ENCODE assay signal across 16 cellular contexts in genomic region chr2:15754703-15755099, GRCh38.
DNase-seq lines count a peak whose midpoint lies in the region; ATAC-seq, FAIRE-seq and TF ChIP-seq lines count a peak whose summit lies in the region.
"Had no signal": no experiment of that assay in that cellular context is flagged by ENCODE, and none has a peak within 500 bp of the region (broad histone marks: within the 10 kb centered on the region; RNA-seq: fewer than 3 reads in every experiment).

No MANE protein-coding gene starts in this region.

- H2AK5ac ChIP-seq in trophoblast cell (ENCODE audit: low read length): peak overlapping the region; percentile 54

- peak overlapping the region; percentile 35 for H3K14ac ChIP-seq in trophoblast cell (ENCODE audit: low read length)

- H4K8ac ChIP-seq in trophoblast cell (ENCODE audit: low read depth, low read length): peak overlapping the region; percentile 8

- 73 to 75% methylated on average over 5 of the region's 5 CpGs for WGBS in heart right ventricle, 2 donors
- no CpG with 5 or more reads among the region's 5 CpGs for WGBS in trophoblast cell (ENCODE audit: extremely low coverage, insufficient coverage, insufficient read length)

- peak overlapping the region in 1 of 10 donors; percentile 37 for H3K27ac ChIP-seq in heart right ventricle
- H3K27ac ChIP-seq in coronary artery: no peak overlapping the region
- peak overlapping the region; percentile 50 for H3K27ac ChIP-seq in trophoblast cell (ENCODE audit: low read depth, low read length)
- H3K27ac ChIP-seq: BLaER1 treated with 17β-estradiol and CSF1 and Interleukin-3, amounts not matched to agents 10 nM and 100 nM; GM23248; HL-60 had no signal

- H3K4me1 ChIP-seq in heart right ventricle: peaks cover 0 to 36% (median 10%) of the 10 kb centered on the region in 9 donors
- H3K4me1 ChIP-seq in trophoblast cell (ENCODE audit: control insufficient read depth in 1 of 2, insufficient read depth in 2 of 2, low read length in 2 of 2): peaks cover 16 to 28% of the 10 kb centered on the region in 2 experiments
- H3K4me1 ChIP-seq: BLaER1 treated with 17β-estradiol and CSF1 and Interleukin-3, amounts not matched to agents 10 nM and 100 nM had no signal

- peak overlapping the region; percentile 5 for H3K18ac ChIP-seq in trophoblast cell (ENCODE audit: low read length)

- peak; percentile 21 for FAIRE-seq in endometrium (lab: Jason Lieb, UNC)
- FAIRE-seq: H54 had no signal

- H2BK12ac ChIP-seq in trophoblast cell (ENCODE audit: low read length): peak overlapping the region; percentile 51

- H4K91ac ChIP-seq in trophoblast cell (ENCODE audit: low read depth, low read length): peak overlapping the region; percentile 68

- H3K4me2 ChIP-seq in trophoblast cell (ENCODE audit: low read length): no peak overlapping the region
- H3K4me2 ChIP-seq: BLaER1 treated with 17β-estradiol and CSF1 and Interleukin-3, amounts not matched to agents 10 nM and 100 nM had no signal

- no peak overlapping the region for H3K9ac ChIP-seq in trophoblast cell (ENCODE audit: low read length)
- H3K9ac ChIP-seq: BLaER1 treated with 17β-estradiol and CSF1 and Interleukin-3, amounts not matched to agents 10 nM and 100 nM; GM23248 had no signal

- H3K9me3 ChIP-seq in heart right ventricle (peaks cover 0 to 10% (median 0%) of the 10 kb centered on the region in 11 donors), trophoblast cell (ENCODE audit: insufficient read depth, low read depth, low read length) (peaks cover 3% of the 10 kb centered on the region)

- H3K27me3 ChIP-seq in heart right ventricle: no peaks in the 10 kb centered on the region
- no peaks in the 10 kb centered on the region for H3K27me3 ChIP-seq in trophoblast cell (ENCODE audit: insufficient read depth, low read length)
- H3K27me3 ChIP-seq: BLaER1 treated with 17β-estradiol and CSF1 and Interleukin-3, amounts not matched to agents 10 nM and 100 nM had no signal

- H2BK5ac ChIP-seq in trophoblast cell (ENCODE audit: low read depth, low read length, poor library complexity): peak overlapping the region; percentile 43

- peak overlapping the region; percentile 44 for H2AFZ ChIP-seq in trophoblast cell (ENCODE audit: insufficient read depth, low read length, poor library complexity)
- H2AFZ ChIP-seq: GM23248 had no signal

- H2BK120ac ChIP-seq in trophoblast cell (ENCODE audit: insufficient read depth, low read length, poor library complexity): peak overlapping the region; percentile 85

- H3K4ac ChIP-seq in trophoblast cell (ENCODE audit: low read depth, low read length): peak overlapping the region; percentile 1

- intact Hi-C loops in heart right ventricle (cut with DNase I): no loop called here
- intact Hi-C loops in left cardiac atrium (cut with DNase I): no loop called here

- DNase-seq in heart right ventricle: no peak
- no peak for DNase-seq in left cardiac atrium
- peak; percentile 14 for DNase-seq in coronary artery (ENCODE audit: low spot score)
- DNase-seq in trophoblast cell: no peak
- no peak for DNase-seq in NCI-H748 (lab: John Stamatoyannopoulos, UW; ENCODE audit: unreplicated experiment)
- no peak for DNase-seq in activated naive CD4-positive, alpha-beta T cell treated with anti-CD3 and anti-CD28 coated beads, Interleukin-2, amount 50 U/mL, for 72 hours (ENCODE audit: low spot score in 2 of 2)
- no peak for DNase-seq in activated T-cell treated with anti-CD3 and anti-CD28 coated beads, Interleukin-2, amount 50 U/mL, for 72 hours
- DNase-seq: ACHN; Calu3; CD4-positive, CD25-positive, alpha-beta regulatory T cell; DMS 273 treated with DMSO at 0.1 percent for 48 hours; GM23248 had no signal

- no peak overlapping the region for H3K27ac Mint-ChIP-seq in activated naive CD4-positive, alpha-beta T cell treated with anti-CD3 and anti-CD28 coated beads, Interleukin-2, amount 50 U/mL, for 72 hours
- no peak overlapping the region for H3K27ac Mint-ChIP-seq in activated T-cell treated with anti-CD3 and anti-CD28 coated beads, Interleukin-2, amount 50 U/mL, for 72 hours
- H3K27ac Mint-ChIP-seq: CD4-positive, CD25-positive, alpha-beta regulatory T cell had no signal

- H3K79me2 ChIP-seq in trophoblast cell (ENCODE audit: control insufficient read depth, insufficient read depth, low read length, poor library complexity): peaks cover 5% of the 10 kb centered on the region

- H3K4me3 ChIP-seq in heart right ventricle: no peak overlapping the region
- H3K4me3 ChIP-seq in coronary artery: no peak overlapping the region
- H3K4me3 ChIP-seq in trophoblast cell (ENCODE audit: low read depth, low read length): no peak overlapping the region
- H3K4me3 ChIP-seq: BLaER1 treated with 17β-estradiol and CSF1 and Interleukin-3, amounts not matched to agents 10 nM and 100 nM; GM23248 had no signal

- no peaks in the 10 kb centered on the region for H3K4me1 Mint-ChIP-seq in activated T-cell treated with anti-CD3 and anti-CD28 coated beads, Interleukin-2, amount 50 U/mL, for 72 hours (ENCODE audit: low read depth)
- H3K4me1 Mint-ChIP-seq: CD4-positive, CD25-positive, alpha-beta regulatory T cell had no signal

- H3K79me1 ChIP-seq in trophoblast cell (ENCODE audit: low read length): peaks cover 31% of the 10 kb centered on the region

- TF ChIP-seq CTCF in heart right ventricle (IDR thresholded peaks at IDR 0.05) (no peak), coronary artery (IDR thresholded peaks at IDR 0.05) (no peak)

- no peak overlapping the region for H4K12ac ChIP-seq in trophoblast cell (ENCODE audit: low read depth, low read length)

- H3K36me3 Mint-ChIP-seq in activated naive CD4-positive, alpha-beta T cell treated with anti-CD3 and anti-CD28 coated beads, Interleukin-2, amount 50 U/mL, for 72 hours: no peaks in the 10 kb centered on the region
- H3K36me3 Mint-ChIP-seq in activated T-cell treated with anti-CD3 and anti-CD28 coated beads, Interleukin-2, amount 50 U/mL, for 72 hours (ENCODE audit: insufficient read depth in 2 of 2): no peaks in the 10 kb centered on the region
- H3K36me3 Mint-ChIP-seq: CD4-positive, CD25-positive, alpha-beta regulatory T cell had no signal

- no peak overlapping the region for H3K23ac ChIP-seq in trophoblast cell (ENCODE audit: low read length)

- H3K4me3 Mint-ChIP-seq in activated T-cell treated with anti-CD3 and anti-CD28 coated beads, Interleukin-2, amount 50 U/mL, for 72 hours: no peak overlapping the region
- H3K4me3 Mint-ChIP-seq: CD4-positive, CD25-positive, alpha-beta regulatory T cell had no signal

- H3K36me3 ChIP-seq in heart right ventricle (no peaks in the 10 kb centered on the region), trophoblast cell (ENCODE audit: control insufficient read depth in 1 of 2, insufficient read depth in 2 of 2, low read length in 2 of 2) (peaks cover 0 to 1% of the 10 kb centered on the region in 2 experiments)
- H3K36me3 ChIP-seq: BLaER1 treated with 17β-estradiol and CSF1 and Interleukin-3, amounts not matched to agents 10 nM and 100 nM had no signal

- ATAC-seq in heart right ventricle (peak in 5 of 8 donors; percentile 37 to 84 (median 56)), left cardiac atrium (no peak)
- no peak for ATAC-seq in activated naive CD4-positive, alpha-beta T cell treated with anti-CD3 and anti-CD28 coated beads, Interleukin-2, amount 50 U/mL, for 72 hours
- no peak for ATAC-seq in activated T-cell treated with anti-CD3 and anti-CD28 coated beads, Interleukin-2, amount 50 U/mL, for 72 hours (replicated peaks in 1 of 2)

- H3K9me3 Mint-ChIP-seq in activated naive CD4-positive, alpha-beta T cell treated with anti-CD3 and anti-CD28 coated beads, Interleukin-2, amount 50 U/mL, for 72 hours: no peaks in the 10 kb centered on the region
- H3K9me3 Mint-ChIP-seq in activated T-cell treated with anti-CD3 and anti-CD28 coated beads, Interleukin-2, amount 50 U/mL, for 72 hours: no peaks in the 10 kb centered on the region

- no peaks in the 10 kb centered on the region for H3K27me3 Mint-ChIP-seq in activated T-cell treated with anti-CD3 and anti-CD28 coated beads, Interleukin-2, amount 50 U/mL, for 72 hours (ENCODE audit: low read depth)

Comparison
In these comparisons a context has a peak if more than half of its experiments do, and no peak if none do; other contexts are left out.
1. ATAC-seq: peak in heart right ventricle (5 of 8); none in left cardiac atrium (0 of 2), activated naive CD4-positive, alpha-beta T cell treated with anti-CD3 and anti-CD28 coated beads, Interleukin-2, amount 50 U/mL, for 72 hours (0 of 2) and activated T-cell treated with anti-CD3 and anti-CD28 coated beads, Interleukin-2, amount 50 U/mL, for 72 hours (0 of 2).